1 cellular context compared by ENCODE assay signal in genomic region chr1:156282479-156283222, GRCh38.
TF ChIP-seq lines count a peak whose summit lies in the region.

TSS of gene SMG5 (minus strand) at chr1:156282825. CDS start at chr1:156282680, 145 bp downstream.

TF ChIP-seq in HepG2, 621 proteins besides CTCF, POLR2A, EP300 and RAD21 (continued from another document and continues in another):
- TF ChIP-seq SETDB1 (CRISPR knock-in tag; IDR thresholded peaks at IDR 0.05; ENCODE audit: borderline replicate concordance) (no peak), RFXAP (CRISPR knock-in tag; IDR thresholded peaks at IDR 0.05; ENCODE audit: borderline replicate concordance) (peak; percentile 90), HNRNPH1 (optimal IDR thresholded peaks at IDR 0.05; ENCODE audit: low read depth, low read length) (no peak), NCOR1 (IDR thresholded peaks at IDR 0.05; ENCODE audit: borderline replicate concordance, low read length) (peak; percentile 45; the same call in 1 of the 2 replicates), ZNF878 (CRISPR knock-in tag; IDR thresholded peaks at IDR 0.05) (no peak), BCLAF1 (IDR thresholded peaks at IDR 0.05) (no peak), ZBTB20 (CRISPR knock-in tag; IDR thresholded peaks at IDR 0.05; ENCODE audit: borderline replicate concordance, low read depth) (peak; percentile 86; the same call in 1 of the 2 replicates), ARHGAP35 (CRISPR knock-in tag; IDR thresholded peaks at IDR 0.05; ENCODE audit: borderline replicate concordance) (peak; percentile 81; the same call in 1 of the 2 replicates), ZNF30 (CRISPR knock-in tag; IDR thresholded peaks at IDR 0.05) (no peak), THAP8 (CRISPR knock-in tag; IDR thresholded peaks at IDR 0.05; ENCODE audit: borderline replicate concordance) (peak; percentile 58; the same call in 1 of the 2 replicates), ZNF605 (CRISPR knock-in tag; IDR thresholded peaks at IDR 0.05) (peak; percentile 56; the same call in 1 of the 2 replicates), ZBTB1 (CRISPR knock-in tag; IDR thresholded peaks at IDR 0.05; ENCODE audit: borderline replicate concordance) (no peak), ZNF770 (CRISPR knock-in tag; IDR thresholded peaks at IDR 0.05) (peak; percentile 51), ZBTB7B (CRISPR knock-in tag; IDR thresholded peaks at IDR 0.05) (peak; percentile 64; the same call in 1 of the 2 replicates), ZNF615 (CRISPR knock-in tag; IDR thresholded peaks at IDR 0.05; ENCODE audit: borderline replicate concordance) (peak; percentile 20; the same call in 1 of the 2 replicates), ZNF619 (CRISPR knock-in tag; IDR thresholded peaks at IDR 0.05) (peak; percentile 10; the same call in 1 of the 2 replicates), FIP1L1 (IDR thresholded peaks at IDR 0.05; ENCODE audit: borderline replicate concordance, insufficient read depth, low read depth, low read length) (no peak), PCBP1 (IDR thresholded peaks at IDR 0.05; ENCODE audit: borderline replicate concordance, low read depth, low read length) (0 out of 2 replicates have a peak, but pooled peaks have one; percentile 33), SATB2 (CRISPR knock-in tag; IDR thresholded peaks at IDR 0.05) (no peak), BORCS8-MEF2B (CRISPR knock-in tag; IDR thresholded peaks at IDR 0.05) (peak; percentile 54; the same call in 1 of the 2 replicates), PHF5A (CRISPR knock-in tag; IDR thresholded peaks at IDR 0.05; ENCODE audit: low read depth, unreplicated experiment) (no peak), KAT2B (IDR thresholded peaks at IDR 0.05; ENCODE audit: borderline replicate concordance, low read depth, low read length) (no peak), FOXC1 (CRISPR knock-in tag; IDR thresholded peaks at IDR 0.05; ENCODE audit: borderline replicate concordance) (peak; percentile 71; the same call in 1 of the 2 replicates), ZNF780A (CRISPR knock-in tag; IDR thresholded peaks at IDR 0.05) (no peak), ZNF263 (CRISPR knock-in tag; IDR thresholded peaks at IDR 0.05) (no peak), RARA (CRISPR knock-in tag; IDR thresholded peaks at IDR 0.05) (no peak), PHB2 (IDR thresholded peaks at IDR 0.05; ENCODE audit: partially characterized antibody) (no peak), FOXO4 (CRISPR knock-in tag; conservative IDR thresholded peaks at IDR 0.05) (peak; percentile 98), ZMYM4 (CRISPR knock-in tag; IDR thresholded peaks at IDR 0.05) (peak; percentile 91), REL (CRISPR knock-in tag; conservative IDR thresholded peaks at IDR 0.05) (0 out of 2 replicates have a peak, but pooled peaks have one; percentile 46), ZNF75D (CRISPR knock-in tag; IDR thresholded peaks at IDR 0.05; ENCODE audit: borderline replicate concordance) (peak; percentile 89; the same call in 1 of the 2 replicates), ZBTB2 (CRISPR knock-in tag; IDR thresholded peaks at IDR 0.05; ENCODE audit: low read depth) (peak; percentile 74), THAP7 (CRISPR knock-in tag; IDR thresholded peaks at IDR 0.05) (peak; percentile 93), ZNF616 (CRISPR knock-in tag; IDR thresholded peaks at IDR 0.05; ENCODE audit: low read depth) (0 out of 2 replicates have a peak, but pooled peaks have one; percentile 47), BHLHE40 (IDR thresholded peaks at IDR 0.05; ENCODE audit: low read length) (no peak), KDM5A (IDR thresholded peaks at IDR 0.05; ENCODE audit: borderline replicate concordance, low read length) (peak; percentile 94; the same call in 1 of the 2 replicates), ZNF790 (CRISPR knock-in tag; IDR thresholded peaks at IDR 0.05; ENCODE audit: borderline replicate concordance) (0 out of 2 replicates have a peak, but pooled peaks have one; percentile 68)
- TF ChIP-seq, protein P1, sequence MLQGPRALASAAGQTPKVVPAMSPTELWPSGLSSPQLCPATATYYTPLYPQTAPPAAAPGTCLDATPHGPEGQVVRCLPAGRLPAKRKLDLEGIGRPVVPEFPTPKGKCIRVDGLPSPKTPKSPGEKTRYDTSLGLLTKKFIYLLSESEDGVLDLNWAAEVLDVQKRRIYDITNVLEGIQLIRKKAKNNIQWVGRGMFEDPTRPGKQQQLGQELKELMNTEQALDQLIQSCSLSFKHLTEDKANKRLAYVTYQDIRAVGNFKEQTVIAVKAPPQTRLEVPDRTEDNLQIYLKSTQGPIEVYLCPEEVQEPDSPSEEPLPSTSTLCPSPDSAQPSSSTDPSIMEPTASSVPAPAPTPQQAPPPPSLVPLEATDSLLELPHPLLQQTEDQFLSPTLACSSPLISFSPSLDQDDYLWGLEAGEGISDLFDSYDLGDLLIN (CRISPR knock-in tag; IDR thresholded peaks at IDR 0.05; ENCODE audit: borderline replicate concordance), result no peak
- TF ChIP-seq, protein P2, sequence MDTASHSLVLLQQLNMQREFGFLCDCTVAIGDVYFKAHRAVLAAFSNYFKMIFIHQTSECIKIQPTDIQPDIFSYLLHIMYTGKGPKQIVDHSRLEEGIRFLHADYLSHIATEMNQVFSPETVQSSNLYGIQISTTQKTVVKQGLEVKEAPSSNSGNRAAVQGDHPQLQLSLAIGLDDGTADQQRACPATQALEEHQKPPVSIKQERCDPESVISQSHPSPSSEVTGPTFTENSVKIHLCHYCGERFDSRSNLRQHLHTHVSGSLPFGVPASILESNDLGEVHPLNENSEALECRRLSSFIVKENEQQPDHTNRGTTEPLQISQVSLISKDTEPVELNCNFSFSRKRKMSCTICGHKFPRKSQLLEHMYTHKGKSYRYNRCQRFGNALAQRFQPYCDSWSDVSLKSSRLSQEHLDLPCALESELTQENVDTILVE (CRISPR knock-in tag; IDR thresholded peaks at IDR 0.05), result peak; percentile 96
- TF ChIP-seq, protein P3, sequence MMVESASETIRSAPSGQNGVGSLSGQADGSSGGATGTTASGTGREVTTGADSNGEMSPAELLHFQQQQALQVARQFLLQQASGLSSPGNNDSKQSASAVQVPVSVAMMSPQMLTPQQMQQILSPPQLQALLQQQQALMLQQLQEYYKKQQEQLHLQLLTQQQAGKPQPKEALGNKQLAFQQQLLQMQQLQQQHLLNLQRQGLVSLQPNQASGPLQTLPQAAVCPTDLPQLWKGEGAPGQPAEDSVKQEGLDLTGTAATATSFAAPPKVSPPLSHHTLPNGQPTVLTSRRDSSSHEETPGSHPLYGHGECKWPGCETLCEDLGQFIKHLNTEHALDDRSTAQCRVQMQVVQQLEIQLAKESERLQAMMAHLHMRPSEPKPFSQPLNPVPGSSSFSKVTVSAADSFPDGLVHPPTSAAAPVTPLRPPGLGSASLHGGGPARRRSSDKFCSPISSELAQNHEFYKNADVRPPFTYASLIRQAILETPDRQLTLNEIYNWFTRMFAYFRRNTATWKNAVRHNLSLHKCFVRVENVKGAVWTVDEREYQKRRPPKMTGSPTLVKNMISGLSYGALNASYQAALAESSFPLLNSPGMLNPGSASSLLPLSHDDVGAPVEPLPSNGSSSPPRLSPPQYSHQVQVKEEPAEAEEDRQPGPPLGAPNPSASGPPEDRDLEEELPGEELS (CRISPR knock-in tag; IDR thresholded peaks at IDR 0.05), result 0 out of 2 replicates have a peak, but pooled peaks have one; percentile 42
- TF ChIP-seq, protein P4, sequence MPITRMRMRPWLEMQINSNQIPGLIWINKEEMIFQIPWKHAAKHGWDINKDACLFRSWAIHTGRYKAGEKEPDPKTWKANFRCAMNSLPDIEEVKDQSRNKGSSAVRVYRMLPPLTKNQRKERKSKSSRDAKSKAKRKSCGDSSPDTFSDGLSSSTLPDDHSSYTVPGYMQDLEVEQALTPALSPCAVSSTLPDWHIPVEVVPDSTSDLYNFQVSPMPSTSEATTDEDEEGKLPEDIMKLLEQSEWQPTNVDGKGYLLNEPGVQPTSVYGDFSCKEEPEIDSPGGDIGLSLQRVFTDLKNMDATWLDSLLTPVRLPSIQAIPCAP (CRISPR knock-in tag; IDR thresholded peaks at IDR 0.05; ENCODE audit: low read depth), result no peak
- TF ChIP-seq, protein P5, sequence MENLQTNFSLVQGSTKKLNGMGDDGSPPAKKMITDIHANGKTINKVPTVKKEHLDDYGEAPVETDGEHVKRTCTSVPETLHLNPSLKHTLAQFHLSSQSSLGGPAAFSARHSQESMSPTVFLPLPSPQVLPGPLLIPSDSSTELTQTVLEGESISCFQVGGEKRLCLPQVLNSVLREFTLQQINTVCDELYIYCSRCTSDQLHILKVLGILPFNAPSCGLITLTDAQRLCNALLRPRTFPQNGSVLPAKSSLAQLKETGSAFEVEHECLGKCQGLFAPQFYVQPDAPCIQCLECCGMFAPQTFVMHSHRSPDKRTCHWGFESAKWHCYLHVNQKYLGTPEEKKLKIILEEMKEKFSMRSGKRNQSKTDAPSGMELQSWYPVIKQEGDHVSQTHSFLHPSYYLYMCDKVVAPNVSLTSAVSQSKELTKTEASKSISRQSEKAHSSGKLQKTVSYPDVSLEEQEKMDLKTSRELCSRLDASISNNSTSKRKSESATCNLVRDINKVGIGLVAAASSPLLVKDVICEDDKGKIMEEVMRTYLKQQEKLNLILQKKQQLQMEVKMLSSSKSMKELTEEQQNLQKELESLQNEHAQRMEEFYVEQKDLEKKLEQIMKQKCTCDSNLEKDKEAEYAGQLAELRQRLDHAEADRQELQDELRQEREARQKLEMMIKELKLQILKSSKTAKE (CRISPR knock-in tag; IDR thresholded peaks at IDR 0.05; ENCODE audit: borderline replicate concordance), result 0 out of 2 replicates have a peak, but pooled peaks have one; percentile 12
